ENCODE assay signal across 8 cellular contexts in genomic region chr3:71753716-71754609, GRCh38.
DNase-seq lines count a peak whose midpoint lies in the region; ATAC-seq lines count a peak whose summit lies in the region.

TSS of gene GPR27 (plus strand) at chr3:71753855. CDS start at chr3:71754050, 195 bp downstream.

- DNase-seq in EL (peak; percentile 16), NCI-H69 (lab: John Stamatoyannopoulos, UW) (peak; percentile 62), kidney tubule cell (ENCODE audit: low spot score) (peak; percentile 56), pons (ENCODE audit: low spot score) (no peak)
- DNase-seq in central memory CD8-positive, alpha-beta T cell (ENCODE audit: low spot score in 2 of 2): no peak

- H3K4me1 Mint-ChIP-seq in central memory CD8-positive, alpha-beta T cell: no peaks in the 10 kb centered on the region
- H3K4me1 Mint-ChIP-seq in stimulated activated naive CD8-positive, alpha-beta T cell treated with anti-CD3 and anti-CD28 coated beads, Interleukin-15, Interleukin-2, amounts not matched to agents 100 ng/mL and 50 ng/mL, for 24 hours (ENCODE audit: low read depth): peaks cover 7% of the 10 kb centered on the region

- no peak within 1 kb of the TSS for H3K27ac Mint-ChIP-seq in central memory CD8-positive, alpha-beta T cell (ENCODE audit: low read depth)
- no peak within 1 kb of the TSS for H3K27ac Mint-ChIP-seq in stimulated activated naive CD8-positive, alpha-beta T cell treated with anti-CD3 and anti-CD28 coated beads, Interleukin-15, Interleukin-2, amounts not matched to agents 100 ng/mL and 50 ng/mL, for 24 hours

- H3K4me3 Mint-ChIP-seq in central memory CD8-positive, alpha-beta T cell: peak within 1 kb of the TSS; percentile 71
- peak within 1 kb of the TSS; percentile 62 for H3K4me3 Mint-ChIP-seq in stimulated activated naive CD8-positive, alpha-beta T cell treated with anti-CD3 and anti-CD28 coated beads, Interleukin-15, Interleukin-2, amounts not matched to agents 100 ng/mL and 50 ng/mL, for 24 hours

- peaks cover 52% of the 10 kb centered on the region for H3K27me3 Mint-ChIP-seq in central memory CD8-positive, alpha-beta T cell
- H3K27me3 Mint-ChIP-seq in stimulated activated naive CD8-positive, alpha-beta T cell treated with anti-CD3 and anti-CD28 coated beads, Interleukin-15, Interleukin-2, amounts not matched to agents 100 ng/mL and 50 ng/mL, for 24 hours: peaks cover 54% of the 10 kb centered on the region

- no peaks in the 10 kb centered on the region for H3K36me3 Mint-ChIP-seq in central memory CD8-positive, alpha-beta T cell (ENCODE audit: insufficient read depth)
- no peaks in the 10 kb centered on the region for H3K36me3 Mint-ChIP-seq in stimulated activated naive CD8-positive, alpha-beta T cell treated with anti-CD3 and anti-CD28 coated beads, Interleukin-15, Interleukin-2, amounts not matched to agents 100 ng/mL and 50 ng/mL, for 24 hours (ENCODE audit: low read depth)

- no peaks in the 10 kb centered on the region for H3K9me3 Mint-ChIP-seq in central memory CD8-positive, alpha-beta T cell
- H3K9me3 Mint-ChIP-seq in stimulated activated naive CD8-positive, alpha-beta T cell treated with anti-CD3 and anti-CD28 coated beads, Interleukin-15, Interleukin-2, amounts not matched to agents 100 ng/mL and 50 ng/mL, for 24 hours: no peaks in the 10 kb centered on the region

- peak; percentile 43 for ATAC-seq in central memory CD8-positive, alpha-beta T cell (replicated peaks; ENCODE audit: extremely low read depth, poor library complexity, severe bottlenecking)
- ATAC-seq in HG03565 (IDR thresholded peaks at IDR 0.05; ENCODE audit: unreplicated experiment) (no peak), GM18868 (IDR thresholded peaks at IDR 0.05; ENCODE audit: unreplicated experiment) (no peak)

Comparison
In these comparisons a context has a peak if more than half of its experiments do, and no peak if none do; other contexts are left out.
1. DNase-seq: peak in EL (single experiment), NCI-H69 (single experiment) and kidney tubule cell (single experiment); none in central memory CD8-positive, alpha-beta T cell (0 of 2) and pons (single experiment).